Comparison of ENCODE assay signal across 9 cellular contexts in the genomic region with DNA sequence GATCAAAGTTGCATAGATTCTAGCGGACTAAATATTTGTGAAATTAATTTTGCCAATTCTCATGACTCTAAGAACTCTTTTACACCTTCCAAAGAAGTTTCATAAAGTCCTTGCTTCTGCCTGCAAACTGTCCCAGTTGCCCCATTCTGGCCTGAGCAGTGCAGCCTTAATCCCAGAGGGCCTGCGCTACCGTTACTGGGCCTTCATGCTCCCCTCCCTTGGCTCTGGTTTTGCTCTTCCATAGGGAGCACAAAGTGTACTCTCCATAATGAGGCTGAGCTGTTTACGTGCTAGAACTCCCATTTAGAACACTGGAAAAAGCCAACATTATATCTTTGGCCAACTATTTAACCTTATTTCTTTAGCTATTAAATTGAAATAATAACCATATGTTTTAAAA. TPM values are rescaled to one million over a fixed set of nuclear protein-coding genes. Genes with fewer than 3 reads are reported as not detected.
A peak's percentile ranks its signal among the peaks of the same experiment; 100 is the strongest.
DNase-seq lines count a peak whose midpoint lies in the region; ATAC-seq, FAIRE-seq and TF ChIP-seq lines count a peak whose summit lies in the region.
"Had no signal": no experiment of that assay in that cellular context is flagged by ENCODE, and none has a peak within 500 bp of the region (broad histone marks: within the 10 kb centered on the region; RNA-seq: fewer than 3 reads in every experiment).

No MANE protein-coding gene starts in this region.

- H3K18ac ChIP-seq in mesendoderm (ENCODE audit: low read length): no peak overlapping the region

- DNase-seq in Caco-2: no peak
- no peak for DNase-seq in progenitor cell of endocrine pancreas (ENCODE audit: low spot score, unreplicated experiment)
- no peak for DNase-seq in urothelium cell line (ENCODE audit: low spot score)
- no peak for DNase-seq in NCI-H524 treated with DMSO at 0.1 percent for 48 hours (lab: John Stamatoyannopoulos, UW)
- no peak for DNase-seq in mesendoderm
- DNase-seq: NCI-H1092 had no signal

- no peak for ATAC-seq in HG03025 (IDR thresholded peaks at IDR 0.05; ENCODE audit: low FRiP score, unreplicated experiment)

- H3K4me3 Mint-ChIP-seq in Caco-2 (ENCODE audit: unreplicated experiment): peak overlapping the region; percentile 2
- no peak overlapping the region for H3K4me3 Mint-ChIP-seq in progenitor cell of endocrine pancreas (ENCODE audit: low read depth)

- peaks cover 16% of the 10 kb centered on the region for H3K4me1 ChIP-seq in Caco-2
- H3K4me1 ChIP-seq in OCI-LY3 (ENCODE audit: low read length): peaks cover 49% of the 10 kb centered on the region
- H3K4me1 ChIP-seq in endocrine pancreas (ENCODE audit: control insufficient read depth, insufficient read depth, low read length): peaks cover 4% of the 10 kb centered on the region
- H3K4me1 ChIP-seq in mesendoderm (ENCODE audit: control insufficient read depth, low read depth, low read length): no peaks in the 10 kb centered on the region

- no peak overlapping the region for H2BK15ac ChIP-seq in mesendoderm (replicated peaks; ENCODE audit: low read depth)

- no peak for FAIRE-seq in urothelium cell line (lab: Jason Lieb, UNC)

- H3K4me1 Mint-ChIP-seq in Caco-2 (ENCODE audit: low read depth, unreplicated experiment): peaks cover 14% of the 10 kb centered on the region
- H3K4me1 Mint-ChIP-seq in progenitor cell of endocrine pancreas (ENCODE audit: low read depth): peaks cover 14% of the 10 kb centered on the region

- no peak overlapping the region for H2AK5ac ChIP-seq in mesendoderm (ENCODE audit: low read length)

- no peaks in the 10 kb centered on the region for H3K9me3 Mint-ChIP-seq in Caco-2 (ENCODE audit: unreplicated experiment)
- H3K9me3 Mint-ChIP-seq in progenitor cell of endocrine pancreas (ENCODE audit: low read depth): no peaks in the 10 kb centered on the region

- no peak overlapping the region for H4K8ac ChIP-seq in mesendoderm (ENCODE audit: low read depth, low read length)

- H2AFZ ChIP-seq in OCI-LY3 (ENCODE audit: low read depth, low read length): no peak overlapping the region

- H3K27ac Mint-ChIP-seq in Caco-2 (ENCODE audit: unreplicated experiment) (no peak overlapping the region), progenitor cell of endocrine pancreas (peak overlapping the region; percentile 45)

- H3K27me3 Mint-ChIP-seq in Caco-2 (ENCODE audit: insufficient read depth, unreplicated experiment) (no peaks in the 10 kb centered on the region), progenitor cell of endocrine pancreas (no peaks in the 10 kb centered on the region)

- H3K9ac ChIP-seq in OCI-LY3 (ENCODE audit: low read length): peak overlapping the region; percentile 95
- no peak overlapping the region for H3K9ac ChIP-seq in endocrine pancreas (ENCODE audit: control insufficient read depth, insufficient read depth, low read length)
- H3K9ac ChIP-seq in mesendoderm (ENCODE audit: low read length): no peak overlapping the region

- no peak overlapping the region for H4K5ac ChIP-seq in mesendoderm (ENCODE audit: low read length)

- H3K56ac ChIP-seq in mesendoderm (ENCODE audit: low read length): no peak overlapping the region

- H2BK120ac ChIP-seq in mesendoderm (ENCODE audit: low read depth, low read length): no peak overlapping the region

- peaks cover 19% of the 10 kb centered on the region for H3K36me3 Mint-ChIP-seq in Caco-2 (ENCODE audit: insufficient read depth, unreplicated experiment)
- H3K36me3 Mint-ChIP-seq in progenitor cell of endocrine pancreas (ENCODE audit: insufficient read depth): no peaks in the 10 kb centered on the region

- no TSS peak for BruUV-seq in Caco-2 (replicated peaks; lab: Mats Ljungman, UMichigan)

- H3K79me2 ChIP-seq in OCI-LY3 (ENCODE audit: low read length) (peaks cover 55% of the 10 kb centered on the region), mesendoderm (ENCODE audit: control insufficient read depth, insufficient read depth, low read length) (peaks cover 2% of the 10 kb centered on the region)

- no peak for TF ChIP-seq CTCF in Caco-2 (IDR thresholded peaks at IDR 0.05; ENCODE audit: insufficient read depth in 1 of 2, low read depth in 1 of 2, low read length in 1 of 2, severe bottlenecking in 1 of 2, unreplicated experiment in 1 of 2)
- no peak for TF ChIP-seq CTCF in OCI-LY3 (IDR thresholded peaks at IDR 0.05; ENCODE audit: low read depth, low read length)
- no peak for TF ChIP-seq CTCF in progenitor cell of endocrine pancreas (IDR thresholded peaks at IDR 0.05; ENCODE audit: unreplicated experiment)

- intact Hi-C loops in Caco-2 (cut with micrococcal nuclease; ENCODE audit: unreplicated experiment): no loop called here

- H3K27me3 ChIP-seq in Caco-2 (replicated peaks; ENCODE audit: control insufficient read depth, insufficient read depth, low read length) (no peaks in the 10 kb centered on the region), OCI-LY3 (ENCODE audit: low read depth, low read length) (no peaks in the 10 kb centered on the region), endocrine pancreas (ENCODE audit: control insufficient read depth, insufficient read depth, low read length) (no peaks in the 10 kb centered on the region), mesendoderm (ENCODE audit: insufficient read depth, low read length, poor library complexity) (no peaks in the 10 kb centered on the region)

- H3K9me3 ChIP-seq in Caco-2 (no peaks in the 10 kb centered on the region), OCI-LY3 (ENCODE audit: insufficient read depth, low read length) (no peaks in the 10 kb centered on the region), endocrine pancreas (ENCODE audit: control insufficient read depth, low read length) (no peaks in the 10 kb centered on the region)

- no CpG with 5 or more reads among the region's 4 CpGs for WGBS in mesendoderm (ENCODE audit: extremely low coverage, insufficient coverage, low lambda C conversion rate)

- H3K23ac ChIP-seq in mesendoderm (ENCODE audit: low read length): no peak overlapping the region

- CTCF ChIA-PET in Caco-2 (lab: Charles Lee): interaction anchor here (1.2 kb wide), 1 partner anchor 24 kb away, joined by 4 read pairs; no protein-coding TSS in a partner anchor

- H3K36me3 ChIP-seq in Caco-2 (ENCODE audit: control insufficient read depth, insufficient read depth, low read length): no peaks in the 10 kb centered on the region
- peaks cover 18% of the 10 kb centered on the region for H3K36me3 ChIP-seq in OCI-LY3 (replicated peaks; ENCODE audit: low read depth, low read length)
- H3K36me3 ChIP-seq in endocrine pancreas (ENCODE audit: control insufficient read depth, insufficient read depth, low read length): no peaks in the 10 kb centered on the region
- no peaks in the 10 kb centered on the region for H3K36me3 ChIP-seq in mesendoderm (ENCODE audit: control insufficient read depth, insufficient read depth, low read length)

- no peak overlapping the region for H3K4ac ChIP-seq in mesendoderm (ENCODE audit: low read depth, low read length)

- H4K20me1 ChIP-seq in OCI-LY3 (ENCODE audit: insufficient read depth, low read length): no peaks in the 10 kb centered on the region

- no peak overlapping the region for H2BK5ac ChIP-seq in mesendoderm (ENCODE audit: low read length)

- peaks cover 3% of the 10 kb centered on the region for H3K79me1 ChIP-seq in mesendoderm (ENCODE audit: low read length)

- H3K4me2 ChIP-seq in OCI-LY3 (ENCODE audit: low read length) (peak overlapping the region; percentile 95), mesendoderm (ENCODE audit: low read length) (no peak overlapping the region)

- H3K4me3 ChIP-seq in Caco-2 (ENCODE audit: low read depth, low read length): peak overlapping the region; percentile 3; the same call in 1 of the 2 replicates
- H3K4me3 ChIP-seq in OCI-LY3 (ENCODE audit: low read length): peak overlapping the region; percentile 80
- H3K4me3 ChIP-seq in endocrine pancreas (ENCODE audit: control insufficient read depth, insufficient read depth, low read length): peak overlapping the region; percentile 99
- no peak overlapping the region for H3K4me3 ChIP-seq in mesendoderm (ENCODE audit: low read length)

- H3K27ac ChIP-seq in OCI-LY3 (ENCODE audit: low read length) (peak overlapping the region; percentile 92), mesendoderm (ENCODE audit: low read depth, low read length) (no peak overlapping the region)

- POLR2A ChIA-PET in Caco-2 (lab: Charles Lee): interaction anchor here (1.4 kb wide), 1 partner anchor 45 kb away, joined by 4 read pairs; no protein-coding TSS in a partner anchor

RNA-seq across cellular contexts. Expression of gene MTIF3, which starts 2.1 kb away (rescaled TPM):
- total RNA-seq in Caco-2 (2022) (41.8 and 51.5 TPM in 2 replicates), progenitor cell of endocrine pancreas (50.6 and 54.4 TPM in 2 replicates)
- 58.2 TPM for polyA plus RNA-seq in mesendoderm (2013, experiment 1 of 2)
- 58.0 TPM for polyA plus RNA-seq in mesendoderm (2013, experiment 2 of 2)

RNA-seq across cellular contexts. Expression of gene GTF3A, which starts 23.9 kb away (rescaled TPM):
- total RNA-seq in Caco-2 (2022): 132 and 141 TPM in 2 replicates
- total RNA-seq in progenitor cell of endocrine pancreas: 75.9 and 81.2 TPM in 2 replicates
- polyA plus RNA-seq in mesendoderm (2013, experiment 1 of 2): 93.6 TPM
- polyA plus RNA-seq in mesendoderm (2013, experiment 2 of 2): 97.5 TPM
